In genomic region chr7:144000020-144000419, GRCh38 we compare ENCODE assay signal across 39 cellular contexts. TPM values are rescaled to one million over a fixed set of nuclear protein-coding genes. Genes with fewer than 3 reads are reported as not detected.
"Had no signal": no experiment of that assay in that cellular context is flagged by ENCODE, and none has a peak within 500 bp of the region (broad histone marks: within the 10 kb centered on the region; RNA-seq: fewer than 3 reads in every experiment).

OR6B1 (plus strand) TSS chr7:144000320; CDS start chr7:144003997, 3,677 bp downstream.

- H3K9me3 ChIP-seq: MG63 had no signal

- H3K36me3 ChIP-seq: MG63 had no signal

- H3K9ac ChIP-seq: KMS-11 had no signal

- DNase-seq: KG1, MG63, MM.1S, MV-4-11, NCI-H1048, NCI-H1092, NCI-H1092 treated with DMSO at 0.1 percent for 48 hours, NCI-H1105, NCI-H1105 treated with DMSO at 0.1 percent for 48 hours, NCI-H1417, NCI-H1417 treated with DMSO at 0.1 percent for 48 hours, NCI-H1436, NCI-H1436 treated with DMSO at 0.1 percent for 48 hours, NCI-H146, NCI-H1694, NCI-H1694 treated with DMSO at 0.1 percent for 48 hours, NCI-H187, NCI-H187 treated with DMSO at 0.1 percent for 48 hours, NCI-H1930, NCI-H2029, NCI-H2029 treated with DMSO at 0.1 percent for 48 hours, NCI-H2081, NCI-H2081 treated with DMSO at 0.1 percent for 48 hours, NCI-H2107, NCI-H2171, NCI-H2171 treated with DMSO at 0.1 percent for 48 hours, NCI-H2227 treated with DMSO at 0.1 percent for 48 hours, NCI-H226, NCI-H345, NCI-H446, NCI-H446 treated with DMSO at 0.1 percent for 48 hours, NCI-H510A, NCI-H510A treated with DMSO at 0.1 percent for 48 hours, NCI-H524 had no signal

- H3K4me3 ChIP-seq: MG63 had no signal

- H3K27me3 ChIP-seq: MG63 had no signal

- H3K4me2 ChIP-seq: KMS-11 had no signal

- H3K27ac ChIP-seq: KMS-11 had no signal

RNA-seq across cellular contexts. Expression of gene OR6B1, which starts in this region (rescaled TPM):
- total RNA-seq: LHCN-M2, M059J, MCF 10A, NCI-H460 had no signal
